Comparison of ENCODE assay signal across 8 cellular contexts in the genomic region with DNA sequence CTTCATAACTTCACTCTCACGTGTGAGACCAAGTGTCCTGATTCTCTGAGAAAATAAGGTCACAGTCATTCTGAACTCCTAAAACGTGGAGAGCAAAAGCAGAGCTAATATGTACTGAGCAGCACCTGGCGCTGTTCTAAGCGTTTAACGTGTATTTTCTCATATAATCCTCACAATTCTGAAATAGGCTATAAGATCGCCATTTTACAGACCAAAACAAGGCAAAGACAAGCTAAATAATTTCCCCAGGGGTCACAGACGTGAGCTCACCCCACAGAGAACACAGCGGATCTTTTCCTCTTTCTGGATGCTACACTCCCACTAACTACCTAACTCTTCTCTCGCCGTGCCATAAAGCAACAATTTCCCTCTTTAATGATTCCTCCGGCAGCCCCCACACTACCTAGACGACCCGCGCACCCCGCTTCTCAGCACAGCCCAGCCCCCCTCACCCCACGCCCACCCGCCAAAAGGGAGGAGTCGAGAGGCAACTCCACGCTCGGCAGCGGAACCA. TPM values are rescaled to one million over a fixed set of nuclear protein-coding genes. Genes with fewer than 3 reads are reported as not detected.
DNase-seq lines count a peak whose midpoint lies in the region; ATAC-seq and TF ChIP-seq lines count a peak whose summit lies in the region.

No MANE protein-coding gene starts in this region.

- CTCF ChIA-PET in CD4-positive, alpha-beta memory T cell (lab: Charles Lee; ENCODE audit: partially characterized antibody): interaction anchor here (1.1 to 2.4 kb wide), 8 partner anchors 11 to 946 kb away, joined by 3 to 17 read pairs (median 4); no protein-coding TSS in a partner anchor

- no peaks in the 10 kb centered on the region for H3K27me3 ChIP-seq in CD4-positive, alpha-beta memory T cell (ENCODE audit: insufficient read depth, low read length)
- H3K27me3 ChIP-seq in brain microvascular endothelial cell (replicated peaks): no peaks in the 10 kb centered on the region
- no peaks in the 10 kb centered on the region for H3K27me3 ChIP-seq in layer of hippocampus (ENCODE audit: control insufficient read depth, insufficient read depth, low read length)
- no peaks in the 10 kb centered on the region for H3K27me3 ChIP-seq in stomach

- ATAC-seq in GM21515 (IDR thresholded peaks at IDR 0.05; ENCODE audit: unreplicated experiment): peak; percentile 5
- no peak for ATAC-seq in GM18519 (IDR thresholded peaks at IDR 0.05; ENCODE audit: low FRiP score, unreplicated experiment)

- peak in 1 of 5 donors; percentile 86 for DNase-seq in CD4-positive, alpha-beta memory T cell
- DNase-seq in NCI-H82 treated with DMSO at 0.1 percent for 48 hours (lab: John Stamatoyannopoulos, UW; ENCODE audit: unreplicated experiment) (peak; percentile 34), brain microvascular endothelial cell (no peak), stomach (no peak), ecto neural progenitor cell (ENCODE audit: low spot score) (no peak)

- WGBS in stomach, 5 donors: 0 to 2% (median 0%) methylated on average over 20 to 21 of the region's 21 CpGs

- H3K9me3 ChIP-seq in CD4-positive, alpha-beta memory T cell (ENCODE audit: control insufficient read depth in 1 of 2, low read length in 2 of 2): no peaks in the 10 kb centered on the region
- H3K9me3 ChIP-seq in stomach: no peaks in the 10 kb centered on the region

- peak in 1 of 4 donors; percentile 10 for TF ChIP-seq POLR2A in stomach (IDR thresholded peaks at IDR 0.05)

- POLR2A ChIA-PET in CD4-positive, alpha-beta memory T cell (lab: Charles Lee; ENCODE audit: partially characterized antibody): interaction anchor here (0.7 to 2.4 kb wide), 9 partner anchors 44 to 444 kb away, joined by 3 to 44 read pairs (median 5); no protein-coding TSS in a partner anchor

- H3K27ac ChIP-seq in CD4-positive, alpha-beta memory T cell (ENCODE audit: low read depth, low read length): peak overlapping the region; percentile 96
- H3K27ac ChIP-seq in brain microvascular endothelial cell (peak overlapping the region; percentile 86), layer of hippocampus (ENCODE audit: low read depth, low read length) (peak overlapping the region; percentile 95), stomach (peak overlapping the region; percentile 94 to 98 (median 96))

- in situ Hi-C loops in brain microvascular endothelial cell (cut with HindIII; ENCODE audit: low pct_ligation_motif_present, low sequenced_read_pairs): no loop called here

- peaks cover 8 to 30% (median 19%) of the 10 kb centered on the region in 4 donors for H3K4me1 Mint-ChIP-seq in CD4-positive, alpha-beta memory T cell

- H3K36me3 Mint-ChIP-seq in CD4-positive, alpha-beta memory T cell: peaks cover 0 to 8% of the 10 kb centered on the region in 2 donors

- intact Hi-C loops in CD4-positive, alpha-beta memory T cell (cut with micrococcal nuclease): loop anchor here (1.0 kb wide), 1 partner anchor 45 kb away; no protein-coding TSS in a partner anchor
- intact Hi-C loops in stomach (cut with DNase I; ENCODE audit: low total_unique reads): no loop called here

- H3K4me3 Mint-ChIP-seq in CD4-positive, alpha-beta memory T cell: peak overlapping the region; percentile 93 to 99 (median 96)

- peak overlapping the region; percentile 95 to 99 (median 98) for H3K27ac Mint-ChIP-seq in CD4-positive, alpha-beta memory T cell

- no peak for TF ChIP-seq EP300 in stomach (IDR thresholded peaks at IDR 0.05)

- H3K4me1 ChIP-seq in CD4-positive, alpha-beta memory T cell (ENCODE audit: insufficient read depth, low read length): peaks cover 17% of the 10 kb centered on the region
- peaks cover 7 to 22% (median 16%) of the 10 kb centered on the region in 4 donors for H3K4me1 ChIP-seq in stomach

- no peaks in the 10 kb centered on the region for H3K27me3 Mint-ChIP-seq in CD4-positive, alpha-beta memory T cell

- no peak for TF ChIP-seq CTCF in brain microvascular endothelial cell (IDR thresholded peaks at IDR 0.05; ENCODE audit: low read depth, low read length, missing control alignments)
- TF ChIP-seq CTCF in stomach (IDR thresholded peaks at IDR 0.05): no peak

- no peaks in the 10 kb centered on the region for H3K9me3 Mint-ChIP-seq in CD4-positive, alpha-beta memory T cell

- H3K4me3 ChIP-seq in CD4-positive, alpha-beta memory T cell (ENCODE audit: low read length in 2 of 2): peak overlapping the region; percentile 72 to 96
- peak overlapping the region; percentile 77 for H3K4me3 ChIP-seq in brain microvascular endothelial cell (ENCODE audit: low read depth, low read length)
- peak overlapping the region; percentile 63 to 88 (median 78) for H3K4me3 ChIP-seq in stomach

- H3K36me3 ChIP-seq in CD4-positive, alpha-beta memory T cell (ENCODE audit: insufficient read depth, low read length): no peaks in the 10 kb centered on the region
- H3K36me3 ChIP-seq in brain microvascular endothelial cell (replicated peaks) (no peaks in the 10 kb centered on the region), stomach (no peaks in the 10 kb centered on the region)

RNA-seq across cellular contexts. Expression of a gene that starts 0.6 kb away (rescaled TPM):
- total RNA-seq in CD4-positive, alpha-beta memory T cell: 10 to 100 TPM; 11.8 to 12.6 TPM
- polyA plus RNA-seq in CD4-positive, alpha-beta memory T cell: 10 to 100 TPM; 12.6 to 13.6 TPM
- 10 to 100 TPM in 1 of 5 donors, 1 to 10 TPM in 2, under 1 TPM in 1, not detected in 1; 0.29 to 16.2 (median 2.6) TPM for total RNA-seq in stomach
- 1 to 10 TPM; 4.0 to 5.0 (median 4.0) TPM for polyA plus RNA-seq in stomach

RNA-seq across cellular contexts. Expression of a gene that starts 49.0 kb away (rescaled TPM):
- total RNA-seq in CD4-positive, alpha-beta memory T cell: 10 to 100 TPM; 24.0 to 26.6 TPM
- 10 to 100 TPM in 1 of 2 donors, 1 to 10 TPM in 1; 4.5 to 22.6 TPM for polyA plus RNA-seq in CD4-positive, alpha-beta memory T cell
- total RNA-seq in stomach: 10 to 100 TPM in 2 of 5 donors, 1 to 10 TPM in 2, not detected in 1; 2.3 to 18.7 (median 7.8) TPM
- polyA plus RNA-seq in stomach: 1 to 10 TPM in 2 of 3 donors, under 1 TPM in 1; 0.80 to 2.7 (median 2.3) TPM
